Comparison of ENCODE assay signal across 1 cellular context in the genomic region with DNA sequence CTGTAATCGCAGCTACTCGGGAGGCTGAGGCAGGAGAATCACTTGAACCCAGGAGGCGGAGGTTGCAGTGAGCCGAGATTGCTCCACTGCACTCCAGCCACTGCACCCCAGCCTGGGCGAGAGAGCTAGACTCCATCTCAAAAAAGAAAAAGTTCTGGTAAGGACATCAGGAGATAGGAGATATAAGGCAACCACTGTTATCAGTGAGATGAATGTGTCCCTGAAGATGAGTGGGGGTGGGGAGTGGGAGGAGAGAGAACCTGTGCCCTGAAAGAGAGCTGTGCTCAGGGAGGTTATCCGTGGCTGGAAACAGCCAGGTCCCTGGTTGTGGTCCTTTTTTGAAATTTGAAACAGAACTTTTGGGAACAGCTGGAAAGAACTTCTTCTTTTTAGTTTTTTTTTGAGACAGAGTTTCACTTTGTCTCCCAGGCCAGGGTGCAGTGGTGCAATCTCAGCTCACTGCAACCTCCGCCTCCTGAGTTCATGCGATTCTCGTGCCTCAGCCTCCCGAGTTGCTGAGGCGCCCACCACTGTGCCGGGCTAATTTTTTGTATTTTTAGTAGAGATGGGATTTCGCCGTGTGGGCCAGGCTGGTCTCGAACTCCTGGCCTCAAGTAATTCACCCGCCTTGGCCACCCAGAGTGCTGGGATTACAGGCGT.
TF ChIP-seq lines count a peak whose summit lies in the region.

No MANE protein-coding gene starts in this region.

TF ChIP-seq in K562, 482 proteins besides CTCF, POLR2A, EP300 and RAD21 (continued from another document):
- no peak for TF ChIP-seq NCOA1 (IDR thresholded peaks at IDR 0.05; ENCODE audit: low read depth)
- TF ChIP-seq KDM1A (IDR thresholded peaks at IDR 0.05): peak; percentile 86 to 87
- TF ChIP-seq FOS (IDR thresholded peaks at IDR 0.05; ENCODE audit: extremely low read depth, insufficient read length): no peak
- no peak for TF ChIP-seq HNRNPK (IDR thresholded peaks at IDR 0.05; ENCODE audit: low read depth, low read length, poor library complexity, severe bottlenecking)
- no peak for TF ChIP-seq ARID2 (IDR thresholded peaks at IDR 0.05)
- TF ChIP-seq, protein P1, sequence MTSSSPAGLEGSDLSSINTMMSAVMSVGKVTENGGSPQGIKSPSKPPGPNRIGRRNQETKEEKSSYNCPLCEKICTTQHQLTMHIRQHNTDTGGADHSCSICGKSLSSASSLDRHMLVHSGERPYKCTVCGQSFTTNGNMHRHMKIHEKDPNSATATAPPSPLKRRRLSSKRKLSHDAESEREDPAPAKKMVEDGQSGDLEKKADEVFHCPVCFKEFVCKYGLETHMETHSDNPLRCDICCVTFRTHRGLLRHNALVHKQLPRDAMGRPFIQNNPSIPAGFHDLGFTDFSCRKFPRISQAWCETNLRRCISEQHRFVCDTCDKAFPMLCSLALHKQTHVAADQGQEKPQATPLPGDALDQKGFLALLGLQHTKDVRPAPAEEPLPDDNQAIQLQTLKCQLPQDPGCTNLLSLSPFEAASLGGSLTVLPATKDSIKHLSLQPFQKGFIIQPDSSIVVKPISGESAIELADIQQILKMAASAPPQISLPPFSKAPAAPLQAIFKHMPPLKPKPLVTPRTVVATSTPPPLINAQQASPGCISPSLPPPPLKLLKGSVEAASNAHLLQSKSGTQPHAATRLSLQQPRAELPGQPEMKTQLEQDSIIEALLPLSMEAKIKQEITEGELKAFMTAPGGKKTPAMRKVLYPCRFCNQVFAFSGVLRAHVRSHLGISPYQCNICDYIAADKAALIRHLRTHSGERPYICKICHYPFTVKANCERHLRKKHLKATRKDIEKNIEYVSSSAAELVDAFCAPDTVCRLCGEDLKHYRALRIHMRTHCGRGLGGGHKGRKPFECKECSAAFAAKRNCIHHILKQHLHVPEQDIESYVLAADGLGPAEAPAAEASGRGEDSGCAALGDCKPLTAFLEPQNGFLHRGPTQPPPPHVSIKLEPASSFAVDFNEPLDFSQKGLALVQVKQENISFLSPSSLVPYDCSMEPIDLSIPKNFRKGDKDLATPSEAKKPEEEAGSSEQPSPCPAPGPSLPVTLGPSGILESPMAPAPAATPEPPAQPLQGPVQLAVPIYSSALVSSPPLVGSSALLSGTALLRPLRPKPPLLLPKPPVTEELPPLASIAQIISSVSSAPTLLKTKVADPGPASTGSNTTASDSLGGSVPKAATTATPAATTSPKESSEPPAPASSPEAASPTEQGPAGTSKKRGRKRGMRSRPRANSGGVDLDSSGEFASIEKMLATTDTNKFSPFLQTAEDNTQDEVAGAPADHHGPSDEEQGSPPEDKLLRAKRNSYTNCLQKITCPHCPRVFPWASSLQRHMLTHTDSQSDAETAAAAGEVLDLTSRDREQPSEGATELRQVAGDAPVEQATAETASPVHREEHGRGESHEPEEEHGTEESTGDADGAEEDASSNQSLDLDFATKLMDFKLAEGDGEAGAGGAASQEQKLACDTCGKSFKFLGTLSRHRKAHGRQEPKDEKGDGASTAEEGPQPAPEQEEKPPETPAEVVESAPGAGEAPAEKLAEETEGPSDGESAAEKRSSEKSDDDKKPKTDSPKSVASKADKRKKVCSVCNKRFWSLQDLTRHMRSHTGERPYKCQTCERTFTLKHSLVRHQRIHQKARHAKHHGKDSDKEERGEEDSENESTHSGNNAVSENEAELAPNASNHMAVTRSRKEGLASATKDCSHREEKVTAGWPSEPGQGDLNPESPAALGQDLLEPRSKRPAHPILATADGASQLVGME (CRISPR knock-in tag; IDR thresholded peaks at IDR 0.05): no peak
- no peak for TF ChIP-seq ZFP36 (IDR thresholded peaks at IDR 0.05; ENCODE audit: low read depth, low read length, partially characterized antibody)
- no peak for TF ChIP-seq NCOA2 (IDR thresholded peaks at IDR 0.05; ENCODE audit: partially characterized antibody in 2 of 2)
- TF ChIP-seq HNRNPLL (IDR thresholded peaks at IDR 0.05; ENCODE audit: low read depth, low read length, poor library complexity, severe bottlenecking): no peak
- TF ChIP-seq SMARCE1 (IDR thresholded peaks at IDR 0.05): peak; percentile 72
- no peak for TF ChIP-seq TAF15 (IDR thresholded peaks at IDR 0.05; ENCODE audit: low read depth, low read length)
- TF ChIP-seq NFE2 (IDR thresholded peaks at IDR 0.05; ENCODE audit: low read depth): no peak
- no peak for TF ChIP-seq ARNT (IDR thresholded peaks at IDR 0.05)
- no peak for TF ChIP-seq ZNF444 (CRISPR knock-in tag; IDR thresholded peaks at IDR 0.05)
- TF ChIP-seq MCM2 (IDR thresholded peaks at IDR 0.05; ENCODE audit: low read depth): no peak
- peak; percentile 28 to 63; a peak in 2 of 4 replicates for TF ChIP-seq TRIM24 (IDR thresholded peaks at IDR 0.05)
- TF ChIP-seq TAL1 (IDR thresholded peaks at IDR 0.05): peak; percentile 79
- TF ChIP-seq ZC3H11A (IDR thresholded peaks at IDR 0.05; ENCODE audit: low read depth, low read length): no peak
- TF ChIP-seq ZNF311 (CRISPR knock-in tag; IDR thresholded peaks at IDR 0.05): no peak
- no peak for TF ChIP-seq ZNF239 (CRISPR knock-in tag; IDR thresholded peaks at IDR 0.05)
- peak in 1 of 2 experiments; percentile 79; a peak in 2 of 4 replicates for TF ChIP-seq HDAC1 (IDR thresholded peaks at IDR 0.05)
- TF ChIP-seq BCOR (IDR thresholded peaks at IDR 0.05): 0 out of 2 replicates have a peak, but pooled peaks have one; percentile 8
- peak; percentile 14 for TF ChIP-seq DACH1 (IDR thresholded peaks at IDR 0.05; ENCODE audit: partially characterized antibody)
- no peak for TF ChIP-seq CHCHD3 (CRISPR knock-in tag; IDR thresholded peaks at IDR 0.05)
- no peak for TF ChIP-seq PHB2 (IDR thresholded peaks at IDR 0.05; ENCODE audit: low read depth)
- 0 out of 2 replicates have a peak, but pooled peaks have one; percentile 26 for TF ChIP-seq ZEB2 (IDR thresholded peaks at IDR 0.05)
- TF ChIP-seq PPARD (CRISPR knock-in tag; IDR thresholded peaks at IDR 0.05): no peak
- no peak for TF ChIP-seq SETDB1 (IDR thresholded peaks at IDR 0.05; ENCODE audit: low read length)
- no peak for TF ChIP-seq EP400 (IDR thresholded peaks at IDR 0.05)
- no peak for TF ChIP-seq RBM25 (IDR thresholded peaks at IDR 0.05; ENCODE audit: low read depth, low read length, severe bottlenecking)
- TF ChIP-seq, protein P2, sequence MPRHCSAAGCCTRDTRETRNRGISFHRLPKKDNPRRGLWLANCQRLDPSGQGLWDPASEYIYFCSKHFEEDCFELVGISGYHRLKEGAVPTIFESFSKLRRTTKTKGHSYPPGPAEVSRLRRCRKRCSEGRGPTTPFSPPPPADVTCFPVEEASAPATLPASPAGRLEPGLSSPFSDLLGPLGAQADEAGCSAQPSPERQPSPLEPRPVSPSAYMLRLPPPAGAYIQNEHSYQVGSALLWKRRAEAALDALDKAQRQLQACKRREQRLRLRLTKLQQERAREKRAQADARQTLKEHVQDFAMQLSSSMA (CRISPR knock-in tag; IDR thresholded peaks at IDR 0.05): no peak
- TF ChIP-seq ZNF668 (CRISPR knock-in tag; IDR thresholded peaks at IDR 0.05): no peak
- TF ChIP-seq, protein P3, sequence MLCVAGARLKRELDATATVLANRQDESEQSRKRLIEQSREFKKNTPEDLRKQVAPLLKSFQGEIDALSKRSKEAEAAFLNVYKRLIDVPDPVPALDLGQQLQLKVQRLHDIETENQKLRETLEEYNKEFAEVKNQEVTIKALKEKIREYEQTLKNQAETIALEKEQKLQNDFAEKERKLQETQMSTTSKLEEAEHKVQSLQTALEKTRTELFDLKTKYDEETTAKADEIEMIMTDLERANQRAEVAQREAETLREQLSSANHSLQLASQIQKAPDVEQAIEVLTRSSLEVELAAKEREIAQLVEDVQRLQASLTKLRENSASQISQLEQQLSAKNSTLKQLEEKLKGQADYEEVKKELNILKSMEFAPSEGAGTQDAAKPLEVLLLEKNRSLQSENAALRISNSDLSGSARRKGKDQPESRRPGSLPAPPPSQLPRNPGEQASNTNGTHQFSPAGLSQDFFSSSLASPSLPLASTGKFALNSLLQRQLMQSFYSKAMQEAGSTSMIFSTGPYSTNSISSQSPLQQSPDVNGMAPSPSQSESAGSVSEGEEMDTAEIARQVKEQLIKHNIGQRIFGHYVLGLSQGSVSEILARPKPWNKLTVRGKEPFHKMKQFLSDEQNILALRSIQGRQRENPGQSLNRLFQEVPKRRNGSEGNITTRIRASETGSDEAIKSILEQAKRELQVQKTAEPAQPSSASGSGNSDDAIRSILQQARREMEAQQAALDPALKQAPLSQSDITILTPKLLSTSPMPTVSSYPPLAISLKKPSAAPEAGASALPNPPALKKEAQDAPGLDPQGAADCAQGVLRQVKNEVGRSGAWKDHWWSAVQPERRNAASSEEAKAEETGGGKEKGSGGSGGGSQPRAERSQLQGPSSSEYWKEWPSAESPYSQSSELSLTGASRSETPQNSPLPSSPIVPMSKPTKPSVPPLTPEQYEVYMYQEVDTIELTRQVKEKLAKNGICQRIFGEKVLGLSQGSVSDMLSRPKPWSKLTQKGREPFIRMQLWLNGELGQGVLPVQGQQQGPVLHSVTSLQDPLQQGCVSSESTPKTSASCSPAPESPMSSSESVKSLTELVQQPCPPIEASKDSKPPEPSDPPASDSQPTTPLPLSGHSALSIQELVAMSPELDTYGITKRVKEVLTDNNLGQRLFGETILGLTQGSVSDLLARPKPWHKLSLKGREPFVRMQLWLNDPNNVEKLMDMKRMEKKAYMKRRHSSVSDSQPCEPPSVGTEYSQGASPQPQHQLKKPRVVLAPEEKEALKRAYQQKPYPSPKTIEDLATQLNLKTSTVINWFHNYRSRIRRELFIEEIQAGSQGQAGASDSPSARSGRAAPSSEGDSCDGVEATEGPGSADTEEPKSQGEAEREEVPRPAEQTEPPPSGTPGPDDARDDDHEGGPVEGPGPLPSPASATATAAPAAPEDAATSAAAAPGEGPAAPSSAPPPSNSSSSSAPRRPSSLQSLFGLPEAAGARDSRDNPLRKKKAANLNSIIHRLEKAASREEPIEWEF (CRISPR knock-in tag; IDR thresholded peaks at IDR 0.05): no peak
- peak; percentile 77 for TF ChIP-seq NCOR1 (IDR thresholded peaks at IDR 0.05)
- no peak for TF ChIP-seq SP1 (CRISPR knock-in tag; IDR thresholded peaks at IDR 0.05)
- no peak for TF ChIP-seq NR3C1 (CRISPR knock-in tag; IDR thresholded peaks at IDR 0.05)
- peak in 1 of 2 experiments; percentile 86; a peak in 1 of 4 replicates for TF ChIP-seq RCOR1 (IDR thresholded peaks at IDR 0.05; ENCODE audit: borderline replicate concordance in 1 of 2, low read depth in 2 of 2, low read length in 2 of 2)
- TF ChIP-seq ESRRA (IDR thresholded peaks at IDR 0.05; ENCODE audit: borderline replicate concordance, low read depth): no peak
- no peak for TF ChIP-seq ZNF408 (CRISPR knock-in tag; IDR thresholded peaks at IDR 0.05; ENCODE audit: low read depth)
- TF ChIP-seq TBL1XR1 (IDR thresholded peaks at IDR 0.05; ENCODE audit: low read length in 2 of 2): peak in 1 of 2 experiments; percentile 35; a peak in 1 of 4 replicates
- TF ChIP-seq, protein P4, sequence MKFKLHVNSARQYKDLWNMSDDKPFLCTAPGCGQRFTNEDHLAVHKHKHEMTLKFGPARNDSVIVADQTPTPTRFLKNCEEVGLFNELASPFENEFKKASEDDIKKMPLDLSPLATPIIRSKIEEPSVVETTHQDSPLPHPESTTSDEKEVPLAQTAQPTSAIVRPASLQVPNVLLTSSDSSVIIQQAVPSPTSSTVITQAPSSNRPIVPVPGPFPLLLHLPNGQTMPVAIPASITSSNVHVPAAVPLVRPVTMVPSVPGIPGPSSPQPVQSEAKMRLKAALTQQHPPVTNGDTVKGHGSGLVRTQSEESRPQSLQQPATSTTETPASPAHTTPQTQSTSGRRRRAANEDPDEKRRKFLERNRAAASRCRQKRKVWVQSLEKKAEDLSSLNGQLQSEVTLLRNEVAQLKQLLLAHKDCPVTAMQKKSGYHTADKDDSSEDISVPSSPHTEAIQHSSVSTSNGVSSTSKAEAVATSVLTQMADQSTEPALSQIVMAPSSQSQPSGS (CRISPR knock-in tag; IDR thresholded peaks at IDR 0.05): no peak
- no peak for TF ChIP-seq LARP7 (IDR thresholded peaks at IDR 0.05)
- no peak for TF ChIP-seq MCM7 (IDR thresholded peaks at IDR 0.05)
